Comparison of ENCODE assay signal across 13 cellular contexts in the genomic region with DNA sequence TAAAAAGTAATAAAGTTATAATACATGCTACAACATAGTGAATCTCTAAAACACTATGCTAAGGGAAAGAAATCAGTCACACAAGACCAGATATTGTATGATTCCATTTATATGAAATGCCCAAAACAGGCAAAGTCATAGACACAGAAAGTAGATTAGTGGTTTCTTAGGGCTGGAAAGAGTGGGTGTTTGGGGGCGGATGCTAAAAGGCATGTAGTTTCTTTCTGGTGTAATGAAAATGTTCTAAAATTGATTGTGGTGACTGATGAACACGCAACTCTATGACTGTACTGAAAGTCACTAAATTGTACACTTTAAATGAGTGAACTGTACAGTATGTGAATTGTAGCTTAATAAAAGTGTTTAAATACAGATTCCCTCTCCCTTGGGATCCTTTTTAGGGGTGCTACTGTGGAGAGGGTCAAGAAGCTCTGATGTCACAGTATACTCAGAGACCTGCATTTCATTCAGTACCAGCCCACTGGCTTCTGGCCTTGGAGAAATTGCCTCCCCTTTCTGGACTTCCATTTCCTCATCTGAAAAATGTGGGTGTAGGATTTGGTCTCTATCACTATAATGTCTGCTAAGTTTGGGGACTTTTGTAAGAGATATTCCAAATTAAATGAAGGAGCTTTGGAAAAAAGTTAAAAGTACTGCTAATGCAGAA. TPM values are rescaled to one million over a fixed set of nuclear protein-coding genes. Genes with fewer than 3 reads are reported as not detected.
A peak's percentile ranks its signal among the peaks of the same experiment; 100 is the strongest.
DNase-seq lines count a peak whose midpoint lies in the region; ATAC-seq lines count a peak whose summit lies in the region.
"Had no signal": no experiment of that assay in that cellular context is flagged by ENCODE, and none has a peak within 500 bp of the region (broad histone marks: within the 10 kb centered on the region; RNA-seq: fewer than 3 reads in every experiment).

No MANE protein-coding gene starts in this region.

- H3K4me3 Mint-ChIP-seq in activated T-cell treated with anti-CD3 and anti-CD28 coated beads, Interleukin-2, amount 50 U/mL, for 72 hours, result peak overlapping the region; percentile 68 to 88

- H3K4me1 Mint-ChIP-seq in activated T-cell treated with anti-CD3 and anti-CD28 coated beads, Interleukin-2, amount 50 U/mL, for 72 hours (ENCODE audit: low read depth), result peaks cover 89% of the 10 kb centered on the region

- H3K27ac Mint-ChIP-seq in activated T-cell treated with anti-CD3 and anti-CD28 coated beads, Interleukin-2, amount 50 U/mL, for 72 hours, result peak overlapping the region; percentile 96

- DNase-seq in CD1c-positive myeloid dendritic cell (ENCODE audit: extremely low spot score) (peak; percentile 49), iPS-NIHi7 (ENCODE audit: extremely low spot score) (no peak), HuH-7 (ENCODE audit: low spot score) (no peak)
- peak; percentile 72 to 80 for DNase-seq in activated T-cell treated with anti-CD3 and anti-CD28 coated beads, Interleukin-2, amount 50 U/mL, for 72 hours
- peak; percentile 62 to 78 (median 68) for DNase-seq in stimulated activated CD4-positive, alpha-beta T cell treated with anti-CD3 and anti-CD28 coated beads, Interleukin-12 subunit alpha, Interleukin-12 subunit beta, amount 100 ng/mL, for 48 hours (ENCODE audit: low read depth in 2 of 3, low spot score in 1 of 3)
- DNase-seq: amniotic stem cell, NCI-H1694 treated with DMSO at 0.1 percent for 48 hours, occipital lobe, stomach had no signal

- H3K9me3 Mint-ChIP-seq in activated T-cell treated with anti-CD3 and anti-CD28 coated beads, Interleukin-2, amount 50 U/mL, for 72 hours, result no peaks in the 10 kb centered on the region

- H3K36me3 Mint-ChIP-seq in activated T-cell treated with anti-CD3 and anti-CD28 coated beads, Interleukin-2, amount 50 U/mL, for 72 hours (ENCODE audit: insufficient read depth in 2 of 2), result peaks cover 1 to 12% of the 10 kb centered on the region in 2 donors

- no peaks in the 10 kb centered on the region for H3K27me3 Mint-ChIP-seq in activated T-cell treated with anti-CD3 and anti-CD28 coated beads, Interleukin-2, amount 50 U/mL, for 72 hours (ENCODE audit: low read depth)

- ATAC-seq in HG03066 (IDR thresholded peaks at IDR 0.05; ENCODE audit: low read depth, unreplicated experiment) (peak; percentile 46), GM19397 (IDR thresholded peaks at IDR 0.05; ENCODE audit: unreplicated experiment) (no peak), HG02981 (IDR thresholded peaks at IDR 0.05; ENCODE audit: unreplicated experiment) (no peak)
- peak; percentile 94 for ATAC-seq in activated T-cell treated with anti-CD3 and anti-CD28 coated beads, Interleukin-2, amount 50 U/mL, for 72 hours (replicated peaks in 1 of 2)

RNA-seq across cellular contexts. Expression of gene AOAH, which starts 46.4 kb away (rescaled TPM):
- total RNA-seq in activated T-cell treated with anti-CD3 and anti-CD28 coated beads, Interleukin-2, amount 50 U/mL, for 72 hours, result 10 to 100 TPM; 18.8 to 23.5 TPM
- total RNA-seq: endothelial cell of umbilical vein had no signal

Comparison
In these comparisons a context has a peak if more than half of its experiments do, and no peak if none do; other contexts are left out.
1. DNase-seq: peak in CD1c-positive myeloid dendritic cell (single experiment), activated T-cell treated with anti-CD3 and anti-CD28 coated beads, Interleukin-2, amount 50 U/mL, for 72 hours (2 of 2) and stimulated activated CD4-positive, alpha-beta T cell treated with anti-CD3 and anti-CD28 coated beads, Interleukin-12 subunit alpha, Interleukin-12 subunit beta, amount 100 ng/mL, for 48 hours (3 of 3); none in iPS-NIHi7 (single experiment) and HuH-7 (single experiment).
2. ATAC-seq: peak in HG03066 (single experiment) and activated T-cell treated with anti-CD3 and anti-CD28 coated beads, Interleukin-2, amount 50 U/mL, for 72 hours (2 of 2); none in GM19397 (single experiment) and HG02981 (single experiment).